15 cellular contexts compared by ENCODE assay signal in the genomic region with DNA sequence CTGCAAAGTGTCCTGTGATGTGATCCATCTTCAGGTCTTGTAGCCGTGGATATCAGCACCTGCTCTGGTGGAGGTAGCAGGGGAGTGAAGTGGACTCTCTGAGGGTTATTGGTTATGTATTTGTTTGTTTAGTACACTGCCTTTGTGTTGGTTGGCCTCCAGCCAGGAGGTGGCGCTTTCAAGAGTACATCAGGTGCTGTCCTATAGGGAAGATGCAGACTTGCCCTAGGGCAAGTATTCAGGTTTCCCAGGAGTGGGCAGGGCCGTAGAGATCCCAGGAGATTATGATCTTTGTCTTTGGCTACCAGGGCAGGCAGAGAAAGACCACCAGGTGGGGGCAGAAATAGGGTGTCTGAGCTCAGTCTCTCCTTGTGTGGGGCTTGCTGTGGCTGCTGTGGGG.
DNase-seq lines count a peak whose midpoint lies in the region; ATAC-seq and TF ChIP-seq lines count a peak whose summit lies in the region.
"Had no signal": no experiment of that assay in that cellular context is flagged by ENCODE, and none has a peak within 500 bp of the region (broad histone marks: within the 10 kb centered on the region; RNA-seq: fewer than 3 reads in every experiment).

No MANE protein-coding gene starts in this region.

- H3K4me1 Mint-ChIP-seq in activated CD4-positive, alpha-beta T cell treated with anti-CD3 and anti-CD28 coated beads for 36 hours: no peaks in the 10 kb centered on the region
- H3K4me1 Mint-ChIP-seq in type B pancreatic cell (ENCODE audit: unreplicated experiment): peaks cover 5% of the 10 kb centered on the region

- intact Hi-C loops in activated CD4-positive, alpha-beta T cell treated with anti-CD3 and anti-CD28 coated beads for 36 hours (cut with DNase I, micrococcal nuclease): no loop called here

- H3K27me3 Mint-ChIP-seq in activated CD4-positive, alpha-beta T cell treated with anti-CD3 and anti-CD28 coated beads for 36 hours: no peaks in the 10 kb centered on the region
- H3K27me3 Mint-ChIP-seq in type B pancreatic cell: peaks cover under 1% of the 10 kb centered on the region

- no peaks in the 10 kb centered on the region for H3K36me3 Mint-ChIP-seq in activated CD4-positive, alpha-beta T cell treated with anti-CD3 and anti-CD28 coated beads for 36 hours (ENCODE audit: low read depth)
- peaks cover 12% of the 10 kb centered on the region for H3K36me3 Mint-ChIP-seq in type B pancreatic cell
- H3K36me3 Mint-ChIP-seq: naive B cell had no signal

- TF ChIP-seq CTCF in type B pancreatic cell (conservative IDR thresholded peaks at IDR 0.05): peak; percentile 30

- CTCF ChIA-PET in activated CD4-positive, alpha-beta T cell treated with anti-CD3 and anti-CD28 coated beads for 36 hours (lab: Charles Lee): no interaction called here

- peak; percentile 12 for DNase-seq in activated CD4-positive, alpha-beta T cell treated with anti-CD3 and anti-CD28 coated beads for 36 hours
- DNase-seq in activated CD4-positive, alpha-beta T cell treated with anti-CD3 and anti-CD28 coated beads, Interleukin-2, amount 50 U/mL, for 1 hour: no peak
- DNase-seq in NCI-H146 (lab: John Stamatoyannopoulos, UW) (peak; percentile 74), SHP77 treated with DMSO at 0.1 percent for 48 hours (lab: John Stamatoyannopoulos, UW) (peak; percentile 99), type B pancreatic cell (ENCODE audit: extremely low spot score, unreplicated experiment) (no peak)
- DNase-seq: DMS 273 treated with DMSO at 0.1 percent for 48 hours, dorsolateral prefrontal cortex, MM.1S, naive B cell, thyroid gland had no signal

- H3K27ac Mint-ChIP-seq in activated CD4-positive, alpha-beta T cell treated with anti-CD3 and anti-CD28 coated beads for 36 hours: no peak overlapping the region
- no peak overlapping the region for H3K27ac Mint-ChIP-seq in type B pancreatic cell
- H3K27ac Mint-ChIP-seq: naive B cell had no signal

- no peak overlapping the region for H3K4me3 Mint-ChIP-seq in activated CD4-positive, alpha-beta T cell treated with anti-CD3 and anti-CD28 coated beads for 36 hours
- no peak overlapping the region for H3K4me3 Mint-ChIP-seq in type B pancreatic cell
- H3K4me3 Mint-ChIP-seq: naive B cell had no signal

- POLR2A ChIA-PET in activated CD4-positive, alpha-beta T cell treated with anti-CD3 and anti-CD28 coated beads for 36 hours (lab: Charles Lee): no interaction called here

- H3K9me3 Mint-ChIP-seq in activated CD4-positive, alpha-beta T cell treated with anti-CD3 and anti-CD28 coated beads for 36 hours (ENCODE audit: low read depth): no peaks in the 10 kb centered on the region
- H3K9me3 Mint-ChIP-seq in type B pancreatic cell: peaks cover 16% of the 10 kb centered on the region

- ATAC-seq in activated CD4-positive, alpha-beta T cell treated with anti-CD3 and anti-CD28 coated beads for 36 hours: no peak
- ATAC-seq in GM21367 (IDR thresholded peaks at IDR 0.05; ENCODE audit: unreplicated experiment) (no peak), HG03280 (IDR thresholded peaks at IDR 0.05; ENCODE audit: unreplicated experiment) (no peak), HG03108 (IDR thresholded peaks at IDR 0.05; ENCODE audit: unreplicated experiment) (no peak)
- ATAC-seq: A549, sciatic nerve had no signal

Comparison
In these comparisons a context has a peak if more than half of its experiments do, and no peak if none do; other contexts are left out.
1. DNase-seq: peak in activated CD4-positive, alpha-beta T cell treated with anti-CD3 and anti-CD28 coated beads for 36 hours (single experiment), NCI-H146 (single experiment) and SHP77 treated with DMSO at 0.1 percent for 48 hours (single experiment); none in activated CD4-positive, alpha-beta T cell treated with anti-CD3 and anti-CD28 coated beads, Interleukin-2, amount 50 U/mL, for 1 hour (single experiment) and type B pancreatic cell (single experiment).